In the genomic region with DNA sequence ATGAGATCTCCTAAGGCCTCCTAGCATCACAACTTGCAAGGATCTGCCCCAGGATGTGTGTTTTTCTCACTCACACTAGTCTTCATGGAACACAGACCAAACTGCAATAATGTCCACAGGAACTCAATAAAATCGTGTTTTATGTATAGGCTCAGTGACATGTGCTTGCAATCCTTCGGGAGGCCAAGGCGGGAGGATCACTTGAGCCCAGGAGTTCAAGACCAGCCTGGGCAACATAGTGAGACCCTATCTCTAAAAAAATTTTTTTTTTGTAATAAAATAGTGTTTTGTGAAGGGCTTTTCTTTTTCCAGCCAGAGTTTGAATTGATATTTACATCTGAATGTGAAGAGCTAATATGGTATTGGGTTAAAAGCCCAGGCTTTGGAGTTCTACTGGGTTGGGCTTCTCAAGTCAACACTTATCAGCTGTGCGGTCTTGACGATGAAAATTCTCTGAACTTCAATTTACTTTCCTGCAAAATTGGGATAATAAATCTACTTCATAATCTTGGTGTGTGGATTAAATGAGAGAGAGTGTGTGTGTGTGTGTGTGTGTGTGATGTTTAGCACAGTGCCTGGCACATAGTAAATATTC, we compare ENCODE assay signal across 29 cellular contexts.
"Had no signal": no experiment of that assay in that cellular context is flagged by ENCODE, and none has a peak within 500 bp of the region (broad histone marks: within the 10 kb centered on the region; RNA-seq: fewer than 3 reads in every experiment).

No MANE protein-coding gene starts in this region.

- H3K9me3 Mint-ChIP-seq: activated CD4-positive, alpha-beta memory T cell treated with anti-CD3 and anti-CD28 coated beads for 36 hours; activated CD4-positive, alpha-beta T cell treated with anti-CD3 and anti-CD28 coated beads, Interleukin-2, amount 10 ng/mL, durations not matched to agents 24 days and 14 days; activated T-cell treated with anti-CD3 and anti-CD28 coated beads, Interleukin-2, amount 50 U/mL, for 24 hours; activated T-cell treated with anti-CD3 and anti-CD28 coated beads, Interleukin-2, amount 50 U/mL, for 72 hours; central memory CD8-positive, alpha-beta T cell; dendritic cell treated with granulocyte-macrophage colony-stimulating factor and Interleukin-4, amounts not matched to agents 40 ng/mL and 50 ng/mL, for 4 days had no signal

- ATAC-seq: activated CD4-positive, alpha-beta T cell treated with anti-CD3 and anti-CD28 coated beads for 36 hours; activated CD8-positive, alpha-beta memory T cell treated with anti-CD3 and anti-CD28 coated beads, Interleukin-2, amount 10 ng/mL, durations not matched to agents 7 days and 5 days; activated CD8-positive, alpha-beta T cell treated with anti-CD3 and anti-CD28 coated beads, Interleukin-2, amount 10 ng/mL, durations not matched to agents 7 days and 5 days; activated T-cell treated with anti-CD3 and anti-CD28 coated beads, Interleukin-2, amount 50 U/mL, for 72 hours; foreskin keratinocyte; gastrocnemius medialis; heart right ventricle had no signal

- H3K9me3 ChIP-seq: esophagus muscularis mucosa, gastrocnemius medialis, heart right ventricle had no signal

- H3K36me3 ChIP-seq: brain microvascular endothelial cell, esophagus muscularis mucosa, gastrocnemius medialis, heart right ventricle had no signal

- DNase-seq: activated CD4-positive, alpha-beta memory T cell treated with anti-CD3 and anti-CD28 coated beads for 36 hours; activated CD4-positive, alpha-beta T cell treated with anti-CD3 and anti-CD28 coated beads for 36 hours; activated CD4-positive, alpha-beta T cell treated with anti-CD3 and anti-CD28 coated beads, Interleukin-2, amount 10 ng/mL, durations not matched to agents 24 days and 14 days; activated CD4-positive, CD25-positive, alpha-beta regulatory T cell; activated CD4-positive, CD25-positive, alpha-beta regulatory T cell treated with anti-CD3 and anti-CD28 coated beads, Interleukin-2, amount 50 U/mL, for 72 hours; activated CD8-positive, alpha-beta memory T cell treated with anti-CD3 and anti-CD28 coated beads, Interleukin-2, amount 10 ng/mL, durations not matched to agents 7 days and 5 days; activated CD8-positive, alpha-beta memory T cell treated with anti-CD3 and anti-CD28 coated beads, Interleukin-2, amount 50 U/mL, for 48 hours; activated CD8-positive, alpha-beta T cell treated with anti-CD3 and anti-CD28 coated beads, Interleukin-2, amount 10 ng/mL, durations not matched to agents 7 days and 5 days; activated gamma-delta T cell; activated naive CD4-positive, alpha-beta T cell; activated naive CD4-positive, alpha-beta T cell treated with anti-CD3 and anti-CD28 coated beads, Interleukin-2, amount 50 U/mL, for 16 hours; activated T-cell treated with anti-CD3 and anti-CD28 coated beads for 4 hours; activated T-cell treated with anti-CD3 and anti-CD28 coated beads, Interleukin-2, amount 50 U/mL, for 24 hours; activated T-cell treated with anti-CD3 and anti-CD28 coated beads, Interleukin-2, amount 50 U/mL, for 72 hours; amniotic stem cell; anterior cingulate cortex; brain microvascular endothelial cell; dorsolateral prefrontal cortex; effector memory CD4-positive, alpha-beta T cell; erythroblast; foreskin keratinocyte; gastrocnemius medialis; heart right ventricle; T-helper 2 cell had no signal

- H3K4me1 Mint-ChIP-seq: activated CD4-positive, alpha-beta T cell treated with anti-CD3 and anti-CD28 coated beads for 36 hours; activated CD8-positive, alpha-beta memory T cell treated with anti-CD3 and anti-CD28 coated beads, Interleukin-2, amount 10 ng/mL, durations not matched to agents 7 days and 5 days; central memory CD8-positive, alpha-beta T cell had no signal

- H3K4me1 ChIP-seq: esophagus muscularis mucosa, foreskin keratinocyte, gastrocnemius medialis had no signal

- H3K4me3 Mint-ChIP-seq: activated CD4-positive, alpha-beta memory T cell treated with anti-CD3 and anti-CD28 coated beads for 36 hours; activated CD4-positive, alpha-beta T cell treated with anti-CD3 and anti-CD28 coated beads for 36 hours; activated CD4-positive, alpha-beta T cell treated with anti-CD3 and anti-CD28 coated beads, Interleukin-2, amount 10 ng/mL, durations not matched to agents 24 days and 14 days; activated CD8-positive, alpha-beta memory T cell treated with anti-CD3 and anti-CD28 coated beads, Interleukin-2, amount 10 ng/mL, durations not matched to agents 7 days and 5 days; activated CD8-positive, alpha-beta T cell treated with anti-CD3 and anti-CD28 coated beads, Interleukin-2, amount 10 ng/mL, durations not matched to agents 7 days and 5 days; activated naive CD8-positive, alpha-beta T cell; activated T-cell treated with anti-CD3 and anti-CD28 coated beads, Interleukin-2, amount 50 U/mL, for 24 hours; activated T-cell treated with anti-CD3 and anti-CD28 coated beads, Interleukin-2, amount 50 U/mL, for 72 hours; central memory CD8-positive, alpha-beta T cell; dendritic cell treated with granulocyte-macrophage colony-stimulating factor and Interleukin-4, amounts not matched to agents 40 ng/mL and 50 ng/mL, for 4 days had no signal

- H3K36me3 Mint-ChIP-seq: activated CD4-positive, alpha-beta memory T cell treated with anti-CD3 and anti-CD28 coated beads for 36 hours; activated CD8-positive, alpha-beta memory T cell treated with anti-CD3 and anti-CD28 coated beads, Interleukin-2, amount 10 ng/mL, durations not matched to agents 7 days and 5 days; activated naive CD8-positive, alpha-beta T cell had no signal

- H3K27ac Mint-ChIP-seq: activated CD4-positive, alpha-beta memory T cell treated with anti-CD3 and anti-CD28 coated beads for 36 hours; activated CD4-positive, alpha-beta T cell treated with anti-CD3 and anti-CD28 coated beads for 36 hours; activated CD4-positive, alpha-beta T cell treated with anti-CD3 and anti-CD28 coated beads, Interleukin-2, amount 10 ng/mL, durations not matched to agents 24 days and 14 days; activated CD8-positive, alpha-beta memory T cell treated with anti-CD3 and anti-CD28 coated beads, Interleukin-2, amount 10 ng/mL, durations not matched to agents 7 days and 5 days; activated CD8-positive, alpha-beta T cell treated with anti-CD3 and anti-CD28 coated beads, Interleukin-2, amount 10 ng/mL, durations not matched to agents 7 days and 5 days; activated naive CD8-positive, alpha-beta T cell; activated T-cell treated with anti-CD3 and anti-CD28 coated beads, Interleukin-2, amount 50 U/mL, for 24 hours; activated T-cell treated with anti-CD3 and anti-CD28 coated beads, Interleukin-2, amount 50 U/mL, for 72 hours; dendritic cell treated with granulocyte-macrophage colony-stimulating factor and Interleukin-4, amounts not matched to agents 40 ng/mL and 50 ng/mL, for 4 days had no signal

- H3K4me3 ChIP-seq: coronary artery, dorsolateral prefrontal cortex, esophagus muscularis mucosa, gastrocnemius medialis, heart right ventricle had no signal

- H3K27me3 ChIP-seq: brain microvascular endothelial cell, dorsolateral prefrontal cortex, esophagus muscularis mucosa, foreskin keratinocyte, gastrocnemius medialis had no signal

- H3K27ac ChIP-seq: brain microvascular endothelial cell, coronary artery, dorsolateral prefrontal cortex, esophagus muscularis mucosa, foreskin keratinocyte, gastrocnemius medialis, heart right ventricle had no signal
